Comparison of ENCODE assay signal across 8 cellular contexts in the genomic region with DNA sequence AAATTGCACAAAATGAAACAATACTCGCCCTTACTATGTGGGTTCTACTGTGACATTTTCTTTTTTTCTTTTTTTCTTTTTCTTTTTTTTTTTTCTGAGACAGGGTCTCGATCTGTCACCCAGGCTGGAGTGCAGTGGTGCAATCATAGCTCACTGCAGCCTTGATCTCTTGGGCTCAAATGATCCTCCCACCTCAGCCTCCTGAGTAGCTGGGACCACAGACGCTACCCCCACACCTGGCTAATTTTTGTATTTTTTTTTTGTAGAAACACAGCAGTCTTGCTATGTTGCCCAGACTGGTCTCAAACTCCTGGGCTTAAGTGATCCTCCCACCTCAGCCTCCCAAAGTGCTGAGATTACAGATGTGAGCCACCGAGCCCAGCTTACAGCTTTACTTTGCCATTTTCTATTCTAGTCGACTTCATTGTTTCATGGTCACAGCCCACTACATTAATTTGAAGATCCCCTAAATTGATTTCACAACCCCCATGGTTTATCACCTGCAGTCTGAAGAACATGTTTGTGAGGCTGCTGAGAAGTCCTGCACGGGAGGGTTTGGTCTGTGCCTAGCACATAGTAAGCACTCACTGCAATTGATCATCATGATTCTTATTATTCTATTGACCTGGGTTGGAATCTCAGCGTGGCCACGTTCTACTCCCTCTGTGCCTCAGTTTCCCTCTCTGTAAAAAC. TPM values are rescaled to one million over a fixed set of nuclear protein-coding genes. Genes with fewer than 3 reads are reported as not detected.
DNase-seq lines count a peak whose midpoint lies in the region; ATAC-seq, FAIRE-seq and TF ChIP-seq lines count a peak whose summit lies in the region.

No MANE protein-coding gene starts in this region.

- no peaks in the 10 kb centered on the region; the same call in 1 of the 3 replicates for H3K9me3 Mint-ChIP-seq in GM23338
- H3K9me3 Mint-ChIP-seq in T-helper 2 cell treated with Interferon-gamma antibody and Interleukin-4, amounts not matched to agents 5 μg/mL and 100 μg/mL, for 36 hours, result no peaks in the 10 kb centered on the region

- peaks cover 81% of the 10 kb centered on the region for H3K27me3 Mint-ChIP-seq in GM23338 (ENCODE audit: insufficient read depth, low read depth, poor library complexity)
- no peaks in the 10 kb centered on the region for H3K27me3 Mint-ChIP-seq in T-helper 2 cell treated with Interferon-gamma antibody and Interleukin-4, amounts not matched to agents 5 μg/mL and 100 μg/mL, for 36 hours (ENCODE audit: low read depth)

- DNase-seq in GM23338 (ENCODE audit: low spot score), result no peak
- no peak for DNase-seq in T-helper 2 cell treated with Interferon-gamma antibody and Interleukin-4, amounts not matched to agents 5 μg/mL and 100 μg/mL, for 36 hours (ENCODE audit: low spot score)
- no peak for DNase-seq in fibroblast of the aortic adventitia (ENCODE audit: low read depth)
- no peak for DNase-seq in small intestine
- no peak for DNase-seq in NCI-H1694 treated with DMSO at 0.1 percent for 48 hours (lab: John Stamatoyannopoulos, UW)

- TF ChIP-seq CTCF in GM23338 (conservative IDR thresholded peaks at IDR 0.05; ENCODE audit: low read depth in 2 of 2), result no peak
- no peak for TF ChIP-seq CTCF in fibroblast of the aortic adventitia (IDR thresholded peaks at IDR 0.05; ENCODE audit: insufficient read depth, low read length)

- H3K4me1 Mint-ChIP-seq in GM23338, result peaks cover 27% of the 10 kb centered on the region
- H3K4me1 Mint-ChIP-seq in T-helper 2 cell treated with Interferon-gamma antibody and Interleukin-4, amounts not matched to agents 5 μg/mL and 100 μg/mL, for 36 hours (ENCODE audit: low read depth), result peaks cover 47% of the 10 kb centered on the region

- peaks cover 95% of the 10 kb centered on the region for H3K27me3 ChIP-seq in GM23338 (ENCODE audit: insufficient read depth)
- no peaks in the 10 kb centered on the region for H3K27me3 ChIP-seq in small intestine (ENCODE audit: control insufficient read depth in 2 of 2, insufficient read depth in 2 of 2, low read length in 2 of 2)

- peaks cover 4% of the 10 kb centered on the region; the same call in 1 of the 3 replicates for H3K36me3 Mint-ChIP-seq in GM23338 (ENCODE audit: low read depth)
- peaks cover 63% of the 10 kb centered on the region for H3K36me3 Mint-ChIP-seq in T-helper 2 cell treated with Interferon-gamma antibody and Interleukin-4, amounts not matched to agents 5 μg/mL and 100 μg/mL, for 36 hours (ENCODE audit: low read depth)

- 0 out of 2 replicates have a peak overlapping the region, but pooled peaks have one; percentile 94 for H3K4me2 ChIP-seq in GM23338

- peaks cover 17% of the 10 kb centered on the region for H3F3A ChIP-seq in GM23338 (replicated peaks; ENCODE audit: low read depth)

- H3K27ac ChIP-seq in GM23338 (ENCODE audit: low read depth), result no peak overlapping the region
- peak overlapping the region; percentile 96 to 98 for H3K27ac ChIP-seq in small intestine (ENCODE audit: low read depth in 1 of 2, low read length in 1 of 2)

- H3K4me3 ChIP-seq in GM23338 (peak overlapping the region; percentile 72; the same call in 1 of the 2 replicates), fibroblast of the aortic adventitia (ENCODE audit: low read depth, low read length) (peak overlapping the region; percentile 70), small intestine (ENCODE audit: low read depth in 1 of 2, low read length in 2 of 2) (peak overlapping the region in 1 of 2 donors; percentile 54)

- no peaks in the 10 kb centered on the region for H3K79me2 ChIP-seq in GM23338 (replicated peaks; ENCODE audit: insufficient read depth)

- H3K4me3 Mint-ChIP-seq in GM23338, result peak overlapping the region; percentile 72; the same call in 2 of the 3 replicates
- peak overlapping the region; percentile 92 for H3K4me3 Mint-ChIP-seq in T-helper 2 cell treated with Interferon-gamma antibody and Interleukin-4, amounts not matched to agents 5 μg/mL and 100 μg/mL, for 36 hours

- H3K27ac Mint-ChIP-seq in GM23338, result no peak overlapping the region
- H3K27ac Mint-ChIP-seq in T-helper 2 cell treated with Interferon-gamma antibody and Interleukin-4, amounts not matched to agents 5 μg/mL and 100 μg/mL, for 36 hours, result peak overlapping the region; percentile 94

- no peaks in the 10 kb centered on the region for H3K9me3 ChIP-seq in small intestine (ENCODE audit: control insufficient read depth, low read depth)

- no peak overlapping the region for H2AFZ ChIP-seq in GM23338

- FAIRE-seq in small intestine (lab: Jason Lieb, UNC), result no peak

- ATAC-seq in GM23338 (no peak), HG02938 (IDR thresholded peaks at IDR 0.05; ENCODE audit: unreplicated experiment) (no peak), HG02870 (IDR thresholded peaks at IDR 0.05; ENCODE audit: unreplicated experiment) (no peak), GM19351 (IDR thresholded peaks at IDR 0.05; ENCODE audit: unreplicated experiment) (no peak)

- H3K4me1 ChIP-seq in GM23338 (ENCODE audit: insufficient read depth) (peaks cover 28% of the 10 kb centered on the region), small intestine (ENCODE audit: control insufficient read depth in 2 of 2, insufficient read depth in 1 of 2, low read depth in 1 of 2, low read length in 1 of 2) (peaks cover 10 to 27% of the 10 kb centered on the region in 2 donors)

- H4K20me1 ChIP-seq in GM23338 (replicated peaks; ENCODE audit: insufficient read depth), result no peaks in the 10 kb centered on the region

- no peaks in the 10 kb centered on the region for H3K36me3 ChIP-seq in GM23338 (ENCODE audit: insufficient read depth)
- peaks cover 5 to 14% of the 10 kb centered on the region in 2 donors for H3K36me3 ChIP-seq in small intestine (ENCODE audit: control insufficient read depth in 2 of 2, insufficient read depth in 2 of 2, low read length in 2 of 2)

- no peaks in the 10 kb centered on the region for H3K9me2 ChIP-seq in GM23338 (ENCODE audit: insufficient read depth)

- WGBS in small intestine, 3 donors, result 44 to 54% (median 49%) methylated on average over 8 of the region's 8 CpGs

RNA-seq across cellular contexts. Expression of a gene that starts 3.8 kb away (rescaled TPM):
- 0.62 and 1.4 TPM in 2 replicates for total RNA-seq in GM23338 (2014; rRNA removed; shearing (Covaris generic))
- polyA plus RNA-seq in GM23338 (2016; fragmentation: Nextera tagmentation; extraction: Ambion mirVana), result 3.3 and 4.1 TPM in 2 replicates
- total RNA-seq in fibroblast of the aortic adventitia (ENCODE audit: low replicate concordance), result 3.8 and 13.4 TPM in 2 replicates
- 100 to 1,000 TPM in 2 of 3 donors, 10 to 100 TPM in 1; 48.6 to 136 (median 106) TPM for polyA plus RNA-seq in small intestine

RNA-seq across cellular contexts. Expression of a gene that starts 25.4 kb away (rescaled TPM):
- 27.1 and 29.3 TPM in 2 replicates for total RNA-seq in GM23338 (2014; rRNA removed; shearing (Covaris generic))
- polyA plus RNA-seq in GM23338 (2016; fragmentation: Nextera tagmentation; extraction: Ambion mirVana) (13.8 and 14.5 TPM in 2 replicates), small intestine (100 to 1,000 TPM in 2 of 3 donors, 10 to 100 TPM in 1; 67.6 to 162 (median 117) TPM)
- not detected in 2 replicates for total RNA-seq in fibroblast of the aortic adventitia (ENCODE audit: low replicate concordance)

RNA-seq across cellular contexts. Expression of a gene that starts 53.3 kb away (rescaled TPM):
- total RNA-seq in GM23338 (2014; rRNA removed; shearing (Covaris generic)), result not detected in 2 replicates
- not detected in 2 replicates for polyA plus RNA-seq in GM23338 (2016; fragmentation: Nextera tagmentation; extraction: Ambion mirVana)
- total RNA-seq in fibroblast of the aortic adventitia (ENCODE audit: low replicate concordance), result not detected in 2 replicates
- not detected for polyA plus RNA-seq in small intestine

RNA-seq across cellular contexts. Expression of a gene that starts 56.6 kb away (rescaled TPM):
- 80.5 and 100 TPM in 2 replicates for total RNA-seq in GM23338 (2014; rRNA removed; shearing (Covaris generic))
- polyA plus RNA-seq in GM23338 (2016; fragmentation: Nextera tagmentation; extraction: Ambion mirVana) (33.3 and 36.9 TPM in 2 replicates), small intestine (10 to 100 TPM in 1 of 3 donors, 1 to 10 TPM in 2; 2.9 to 32.6 (median 4.3) TPM)
- 5.9 and 24.2 TPM in 2 replicates for total RNA-seq in fibroblast of the aortic adventitia (ENCODE audit: low replicate concordance)

Comparison
In these comparisons a context has a peak if more than half of its experiments do, and no peak if none do; other contexts are left out.
1. RNA of a gene that starts 25.4 kb away (total RNA-seq): 27.1 to 29.3 TPM in GM23338; not detected in fibroblast of the aortic adventitia; every median in the first group is over 10 times any median in the second.